ENCODE assay signal across 30 cellular contexts in the genomic region with DNA sequence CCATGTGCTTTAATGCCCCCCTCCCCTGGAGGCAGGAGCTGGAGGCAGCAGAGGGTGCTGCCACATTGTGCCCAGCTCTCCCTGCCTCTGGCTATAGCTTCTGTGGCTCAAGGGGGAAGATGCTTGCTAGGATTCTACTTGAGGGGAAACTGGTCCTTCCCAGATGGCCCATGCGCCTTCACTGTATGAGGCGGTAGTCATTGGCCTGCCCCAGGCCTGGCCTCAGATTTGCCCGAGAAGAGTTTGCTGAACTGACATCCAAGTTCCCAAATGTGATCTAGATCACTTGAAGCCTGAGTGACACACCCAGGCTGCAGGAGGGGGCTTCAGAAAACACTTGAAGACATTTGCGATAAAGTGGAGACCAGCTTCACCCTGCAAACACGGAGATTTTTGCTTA. TPM values are rescaled to one million over a fixed set of nuclear protein-coding genes. Genes with fewer than 3 reads are reported as not detected.
A peak's percentile ranks its signal among the peaks of the same experiment; 100 is the strongest.
DNase-seq lines count a peak whose midpoint lies in the region; ATAC-seq and TF ChIP-seq lines count a peak whose summit lies in the region.
"Had no signal": no experiment of that assay in that cellular context is flagged by ENCODE, and none has a peak within 500 bp of the region (broad histone marks: within the 10 kb centered on the region; RNA-seq: fewer than 3 reads in every experiment).

No MANE protein-coding gene starts in this region.

- intact Hi-C loops in breast epithelium (cut with DNase I; ENCODE audit: low total_unique reads) (loop anchor here (5.0 kb wide), 1 partner anchor 103 kb away; no protein-coding TSS in a partner anchor), MCF 10A (cut with micrococcal nuclease) (no loop called here), psoas muscle (cut with DNase I) (loop anchor here in 1 of 2 donors (5.0 kb wide), 2 partner anchors 33 to 68 kb away; no protein-coding TSS in a partner anchor), upper lobe of right lung (cut with DNase I) (no loop called here)

- H3K36me3 ChIP-seq in breast epithelium (no peaks in the 10 kb centered on the region), gastroesophageal sphincter (peaks cover 0 to 25% of the 10 kb centered on the region in 2 donors), psoas muscle (ENCODE audit: insufficient read depth in 1 of 2, low read depth in 1 of 2) (peaks cover 0 to 6% of the 10 kb centered on the region in 2 donors), upper lobe of right lung (no peaks in the 10 kb centered on the region)
- H3K36me3 ChIP-seq: HAP-1, MG63, spleen had no signal

- H3K27ac Mint-ChIP-seq in MCF 10A (ENCODE audit: low read depth, unreplicated experiment): no peak overlapping the region
- H3K27ac Mint-ChIP-seq: nephron; stimulated activated naive CD8-positive, alpha-beta T cell treated with anti-CD3 and anti-CD28 coated beads, Interleukin-15, amount 100 ng/mL, for 72 hours had no signal

- H3K4me1 Mint-ChIP-seq in MCF 10A (ENCODE audit: insufficient read depth, unreplicated experiment): peaks cover 6% of the 10 kb centered on the region

- H3K36me3 Mint-ChIP-seq in MCF 10A (ENCODE audit: insufficient read depth, unreplicated experiment): no peaks in the 10 kb centered on the region

- H3K4me3 ChIP-seq in breast epithelium: peak overlapping the region in 2 of 3 donors; percentile 70 to 87
- H3K4me3 ChIP-seq in gastroesophageal sphincter: peak overlapping the region; percentile 50 to 91
- H3K4me3 ChIP-seq in psoas muscle: peak overlapping the region; percentile 71
- H3K4me3 ChIP-seq in upper lobe of right lung: no peak overlapping the region
- H3K4me3 ChIP-seq: body of pancreas, HAP-1, MG63, mucosa of descending colon, PC-9, spleen had no signal

- no peak for TF ChIP-seq EP300 in gastroesophageal sphincter (IDR thresholded peaks at IDR 0.05)

- no peak overlapping the region for H3K4me3 Mint-ChIP-seq in MCF 10A (ENCODE audit: unreplicated experiment)
- H3K4me3 Mint-ChIP-seq: stimulated activated naive CD8-positive, alpha-beta T cell treated with anti-CD3 and anti-CD28 coated beads, Interleukin-15, amount 100 ng/mL, for 72 hours had no signal

- POLR2A ChIA-PET in MCF 10A (lab: Yijun Ruan, JAX): no interaction called here

- no peaks in the 10 kb centered on the region for H3K27me3 Mint-ChIP-seq in MCF 10A (ENCODE audit: insufficient read depth, unreplicated experiment)

- TF ChIP-seq POLR2A in breast epithelium (IDR thresholded peaks at IDR 0.05): no peak
- TF ChIP-seq POLR2A in gastroesophageal sphincter (IDR thresholded peaks at IDR 0.05): no peak

- H3K4me1 ChIP-seq in breast epithelium (no peaks in the 10 kb centered on the region), gastroesophageal sphincter (peaks cover 0 to 81% (median 3%) of the 10 kb centered on the region in 3 donors), psoas muscle (peaks cover 61% of the 10 kb centered on the region), upper lobe of right lung (peaks cover 17% of the 10 kb centered on the region)
- H3K4me1 ChIP-seq: HAP-1 had no signal

- DNase-seq in breast epithelium (ENCODE audit: low spot score in 2 of 2): no peak
- no peak for DNase-seq in MCF 10A (ENCODE audit: unreplicated experiment)
- DNase-seq in psoas muscle: no peak
- peak; percentile 43 for DNase-seq in upper lobe of right lung
- no peak for DNase-seq in activated T-cell treated with anti-CD3 and anti-CD28 coated beads for 4 hours
- DNase-seq in GM19238 (ENCODE audit: insufficient read length, low spot score): no peak
- DNase-seq in glomerular visceral epithelial cell (ENCODE audit: extremely low spot score): no peak
- DNase-seq: 8988T; activated CD4-positive, alpha-beta T cell treated with anti-CD3 and anti-CD28 coated beads, Interleukin-2, amount 50 U/mL, for 48 hours; activated CD4-positive, CD25-positive, alpha-beta regulatory T cell treated with anti-CD3 and anti-CD28 coated beads, Interleukin-2, amount 50 U/mL, for 72 hours; activated naive CD4-positive, alpha-beta T cell; body of pancreas; C1 segment of cervical spinal cord; COR-L47; KBM-7; kidney glomerular epithelial cell; MG63; mucosa of descending colon; NCI-H2029; NCI-H69; PC-9; SHP77 treated with DMSO at 0.1 percent for 48 hours; stimulated activated CD8-positive, alpha-beta memory T cell treated with anti-CD3 and anti-CD28 coated beads, Interleukin-4, amount 100 ng/mL, for 48 hours; stimulated activated naive CD8-positive, alpha-beta T cell treated with anti-CD3 and anti-CD28 coated beads, Interleukin-15, amount 100 ng/mL, for 72 hours; T-helper 2 cell had no signal

- BruUV-seq in MCF 10A (replicated peaks; lab: Mats Ljungman, UMichigan): no TSS peak

- H3K9me3 ChIP-seq in breast epithelium: no peaks in the 10 kb centered on the region
- no peaks in the 10 kb centered on the region for H3K9me3 ChIP-seq in gastroesophageal sphincter
- no peaks in the 10 kb centered on the region for H3K9me3 ChIP-seq in psoas muscle
- no peaks in the 10 kb centered on the region for H3K9me3 ChIP-seq in upper lobe of right lung
- H3K9me3 ChIP-seq: body of pancreas, HAP-1, MG63, mucosa of descending colon, spleen had no signal

- ATAC-seq in gastroesophageal sphincter: no peak
- ATAC-seq in psoas muscle: no peak
- no peak for ATAC-seq in upper lobe of right lung
- ATAC-seq: body of pancreas; mucosa of descending colon; stimulated activated naive CD8-positive, alpha-beta T cell treated with anti-CD3 and anti-CD28 coated beads, Interleukin-15, amount 100 ng/mL, for 72 hours had no signal

- TF ChIP-seq CTCF in breast epithelium (IDR thresholded peaks at IDR 0.05) (no peak), MCF 10A (IDR thresholded peaks at IDR 0.05; ENCODE audit: unreplicated experiment) (no peak), gastroesophageal sphincter (IDR thresholded peaks at IDR 0.05) (no peak), psoas muscle (IDR thresholded peaks at IDR 0.05) (no peak), upper lobe of right lung (IDR thresholded peaks at IDR 0.05) (no peak)

- CTCF ChIA-PET in MCF 10A (lab: Yijun Ruan, JAX): interaction anchor here (0.6 to 2.7 kb wide), 3 partner anchors 102 to 596 kb away, joined by 3 to 11 read pairs (median 4); no protein-coding TSS in a partner anchor

- H3K27ac ChIP-seq in breast epithelium (peak overlapping the region; percentile 77 to 82), gastroesophageal sphincter (peak overlapping the region; percentile 80 to 98 (median 98)), psoas muscle (peak overlapping the region; percentile 96), upper lobe of right lung (no peak overlapping the region)
- H3K27ac ChIP-seq: body of pancreas, HL-60, PC-9, spleen had no signal

- H3K9me3 Mint-ChIP-seq in MCF 10A (ENCODE audit: unreplicated experiment): no peaks in the 10 kb centered on the region
- H3K9me3 Mint-ChIP-seq: nephron; stimulated activated naive CD8-positive, alpha-beta T cell treated with anti-CD3 and anti-CD28 coated beads, Interleukin-15, amount 100 ng/mL, for 72 hours had no signal

- 53 to 57% methylated on average over 1 to 2 of the region's 5 CpGs for WGBS in gastroesophageal sphincter (ENCODE audit: low coverage in 1 of 2), 2 donors
- WGBS in psoas muscle, 3 donors: 53 to 71% (median 53%) methylated on average over 5 of the region's 5 CpGs

- H3K27me3 ChIP-seq in breast epithelium (no peaks in the 10 kb centered on the region), gastroesophageal sphincter (no peaks in the 10 kb centered on the region), psoas muscle (ENCODE audit: insufficient read depth in 3 of 3, low read length in 2 of 3) (no peaks in the 10 kb centered on the region), upper lobe of right lung (peaks cover 14% of the 10 kb centered on the region)
- H3K27me3 ChIP-seq: body of pancreas, MG63 had no signal

RNA-seq across cellular contexts. Expression of gene SYNM, which starts 4.1 kb away (rescaled TPM):
- total RNA-seq in breast epithelium: 100 to 1,000 TPM in 2 of 3 donors, 10 to 100 TPM in 1; 32.0 to 319 (median 115) TPM
- total RNA-seq in MCF 10A (2022): 0.12 TPM in 2 replicates
- total RNA-seq in gastroesophageal sphincter: 1,000 to 10,000 TPM; 1,155 to 2,820 (median 1,765) TPM
- 100 to 1,000 TPM; 288 to 380 (median 349) TPM for total RNA-seq in psoas muscle
- 100 to 1,000 TPM in 2 of 3 donors, 10 to 100 TPM in 1; 77.5 to 291 (median 121) TPM for polyA plus RNA-seq in psoas muscle
- 19.5 TPM for total RNA-seq in upper lobe of right lung

Comparison
In these comparisons a context has a peak if more than half of its experiments do, and no peak if none do; other contexts are left out.
1. RNA of gene SYNM, which starts 4.1 kb away (total RNA-seq): 1,155 to 2,820 TPM in gastroesophageal sphincter, 288 to 380 TPM in psoas muscle, 32.0 to 319 TPM in breast epithelium and 19.5 TPM in upper lobe of right lung (single experiment); 0.12 TPM in MCF 10A; every median in the first group is over 10 times any median in the second.